Comparison of ENCODE assay signal across 21 cellular contexts in genomic region chr14:37623971-37624370, GRCh38. TPM values are rescaled to one million over a fixed set of nuclear protein-coding genes. Genes with fewer than 3 reads are reported as not detected.
A peak's percentile ranks its signal among the peaks of the same experiment; 100 is the strongest.
DNase-seq lines count a peak whose midpoint lies in the region; ATAC-seq, FAIRE-seq and TF ChIP-seq lines count a peak whose summit lies in the region.
"Had no signal": no experiment of that assay in that cellular context is flagged by ENCODE, and none has a peak within 500 bp of the region (broad histone marks: within the 10 kb centered on the region; RNA-seq: fewer than 3 reads in every experiment).

No MANE protein-coding gene starts in this region.

- no peaks in the 10 kb centered on the region for H3K79me2 ChIP-seq in astrocyte (ENCODE audit: insufficient read depth, low read length)

- no peak overlapping the region for H3K27ac Mint-ChIP-seq in astrocyte (ENCODE audit: unreplicated experiment)
- H3K27ac Mint-ChIP-seq: CD4-positive, alpha-beta T cell; GM23338 had no signal

- H3K4me3 ChIP-seq in astrocyte (ENCODE audit: insufficient read depth, low read depth, low read length) (no peak overlapping the region), esophagus squamous epithelium (no peak overlapping the region), ascending aorta (no peak overlapping the region)
- H3K4me3 ChIP-seq: GM23338, Peyer's patch had no signal

- H3K36me3 ChIP-seq in astrocyte (ENCODE audit: insufficient read depth, low read length), result no peaks in the 10 kb centered on the region
- no peaks in the 10 kb centered on the region for H3K36me3 ChIP-seq in esophagus squamous epithelium
- no peaks in the 10 kb centered on the region for H3K36me3 ChIP-seq in ascending aorta
- H3K36me3 ChIP-seq: Peyer's patch had no signal

- TF ChIP-seq CTCF in 22Rv1 (IDR thresholded peaks at IDR 0.05) (no peak), astrocyte (IDR thresholded peaks at IDR 0.05; ENCODE audit: insufficient read depth, low read depth, low read length) (no peak), esophagus squamous epithelium (IDR thresholded peaks at IDR 0.05) (no peak), ascending aorta (IDR thresholded peaks at IDR 0.05) (no peak)

- peak; percentile 73 for DNase-seq in NCI-H446 treated with DMSO at 0.1 percent for 48 hours (lab: John Stamatoyannopoulos, UW)
- DNase-seq in astrocyte (ENCODE audit: low read depth), result peak; percentile 3
- no peak for DNase-seq in esophagus squamous epithelium (lab: John Stamatoyannopoulos, UW)
- DNase-seq in ascending aorta (ENCODE audit: low spot score in 2 of 2), result no peak
- DNase-seq in NK-92 treated with Interleukin-12 subunit alpha and Interleukin-12 subunit beta, amount 100 ng/mL, for 24 hours (lab: John Stamatoyannopoulos, UW), result no peak
- DNase-seq in activated T-cell treated with anti-CD3 and anti-CD28 coated beads, Interleukin-2, amount 50 U/mL, for 1 hour, result no peak
- DNase-seq: Caco-2; CD4-positive, alpha-beta T cell; GDM1; KG1; MV-4-11; NCI-H187 treated with DMSO at 0.1 percent for 48 hours; NCI-H2227 treated with DMSO at 0.1 percent for 48 hours; NCI-H524 treated with DMSO at 0.1 percent for 48 hours; Peyer's patch; SHP77 treated with DMSO at 0.1 percent for 48 hours had no signal

- peaks cover 8% of the 10 kb centered on the region for H3K4me1 ChIP-seq in astrocyte (ENCODE audit: insufficient read depth, low read length)
- peaks cover 0 to 30% (median 10%) of the 10 kb centered on the region in 3 donors for H3K4me1 ChIP-seq in esophagus squamous epithelium
- H3K4me1 ChIP-seq in ascending aorta, result no peaks in the 10 kb centered on the region
- H3K4me1 ChIP-seq: Peyer's patch had no signal

- WGBS in esophagus squamous epithelium, 2 donors, result 50 to 80% methylated on average over 1 of the region's 1 CpG

- peaks cover 3% of the 10 kb centered on the region for H3K9me3 Mint-ChIP-seq in astrocyte (ENCODE audit: unreplicated experiment)
- H3K9me3 Mint-ChIP-seq: GM23338 had no signal

- H2AFZ ChIP-seq in astrocyte (ENCODE audit: low read depth, low read length), result no peak overlapping the region
- H2AFZ ChIP-seq: GM23338 had no signal

- no peak for TF ChIP-seq POLR2A in esophagus squamous epithelium (IDR thresholded peaks at IDR 0.05)

- H3K27ac ChIP-seq in 22Rv1 (peak overlapping the region; percentile 45), astrocyte (ENCODE audit: low read depth, low read length) (peak overlapping the region; percentile 27), esophagus squamous epithelium (peak overlapping the region in 3 of 4 donors; percentile 50 to 74 (median 70)), ascending aorta (no peak overlapping the region)
- H3K27ac ChIP-seq: Peyer's patch had no signal

- H3K27me3 ChIP-seq in astrocyte (ENCODE audit: insufficient read depth, low read length), result no peaks in the 10 kb centered on the region
- H3K27me3 ChIP-seq in esophagus squamous epithelium, result peaks cover 0 to 42% (median 0%) of the 10 kb centered on the region in 4 donors
- no peaks in the 10 kb centered on the region for H3K27me3 ChIP-seq in ascending aorta
- H3K27me3 ChIP-seq: Peyer's patch had no signal

- peak overlapping the region; percentile 86 for H3K4me2 ChIP-seq in astrocyte (ENCODE audit: low read length)
- H3K4me2 ChIP-seq: GM23338 had no signal

- H3K9me3 ChIP-seq in astrocyte (ENCODE audit: insufficient read depth, low read depth, low read length) (no peaks in the 10 kb centered on the region), esophagus squamous epithelium (no peaks in the 10 kb centered on the region), ascending aorta (no peaks in the 10 kb centered on the region)
- H3K9me3 ChIP-seq: Caco-2, Peyer's patch had no signal

- H3K27me3 Mint-ChIP-seq in astrocyte (ENCODE audit: low read depth, unreplicated experiment), result peaks cover 36% of the 10 kb centered on the region

- no peak for FAIRE-seq in astrocyte (lab: Jason Lieb, UNC)
- FAIRE-seq: A204.1 had no signal

- H3K9ac ChIP-seq in astrocyte (ENCODE audit: low read length), result no peak overlapping the region

- no peaks in the 10 kb centered on the region for H4K20me1 ChIP-seq in astrocyte (ENCODE audit: insufficient read depth, low read length)

- intact Hi-C loops in esophagus squamous epithelium (cut with DNase I) (no loop called here), ascending aorta (cut with DNase I) (no loop called here)

- ATAC-seq in GM21526 (IDR thresholded peaks at IDR 0.05; ENCODE audit: low FRiP score, unreplicated experiment), result no peak
- ATAC-seq: GM23338, SK-N-SH treated with all-trans-retinoic acid at 6 μM for 48 hours had no signal

- no peak overlapping the region for H3K4me3 Mint-ChIP-seq in astrocyte (ENCODE audit: unreplicated experiment)
- H3K4me3 Mint-ChIP-seq: CD4-positive, alpha-beta T cell; GM23338 had no signal

- H3K36me3 Mint-ChIP-seq in astrocyte (ENCODE audit: low read depth, unreplicated experiment), result no peaks in the 10 kb centered on the region

- no peaks in the 10 kb centered on the region for H3K4me1 Mint-ChIP-seq in astrocyte (ENCODE audit: low read depth, unreplicated experiment)
- H3K4me1 Mint-ChIP-seq: GM23338 had no signal

RNA-seq across cellular contexts. Expression of gene TTC6, which starts 28.5 kb away (rescaled TPM):
- total RNA-seq in astrocyte, result not detected in 2 replicates
- total RNA-seq in esophagus squamous epithelium, result 1 to 10 TPM in 3 of 4 donors, under 1 TPM in 1; 0.82 to 8.4 (median 3.5) TPM
- not detected for total RNA-seq in ascending aorta
- total RNA-seq: CD4-positive, alpha-beta T cell; GM23338 had no signal

RNA-seq across cellular contexts. Expression of gene FOXA1, which starts 28.9 kb away (rescaled TPM):
- 0.11 TPM in 1 of 2 replicates, not detected in the other for total RNA-seq in astrocyte
- total RNA-seq in esophagus squamous epithelium, result 10 to 100 TPM; 27.7 to 34.4 (median 29.1) TPM
- not detected for total RNA-seq in ascending aorta
- total RNA-seq: CD4-positive, alpha-beta T cell; GM23338 had no signal

Comparison
In these comparisons a context has a peak if more than half of its experiments do, and no peak if none do; other contexts are left out.
1. H3K27ac ChIP-seq: peak in 22Rv1 (single experiment), astrocyte (single experiment) and esophagus squamous epithelium (3 of 4); none in ascending aorta (0 of 2).
2. DNase-seq: peak in NCI-H446 treated with DMSO at 0.1 percent for 48 hours (single experiment) and astrocyte (single experiment); none in esophagus squamous epithelium (single experiment), ascending aorta (0 of 2), NK-92 treated with Interleukin-12 subunit alpha and Interleukin-12 subunit beta, amount 100 ng/mL, for 24 hours (single experiment) and activated T-cell treated with anti-CD3 and anti-CD28 coated beads, Interleukin-2, amount 50 U/mL, for 1 hour (single experiment).
3. RNA of gene FOXA1, which starts 28.9 kb away (total RNA-seq): 27.7 to 34.4 TPM in esophagus squamous epithelium; 0.11 TPM in astrocyte and not detected in ascending aorta (single experiment); every median in the first group is over 10 times any median in the second.